1 cellular context compared by ENCODE assay signal in genomic region chr10:27893320-27894014, GRCh38.
TF ChIP-seq lines count a peak whose summit lies in the region.

No MANE protein-coding gene starts in this region.

TF ChIP-seq in HCT116, 20 proteins besides CTCF, POLR2A, EP300 and RAD21 (continued from another document):
- TF ChIP-seq TCF7L2 (IDR thresholded peaks at IDR 0.05; ENCODE audit: borderline replicate concordance, extremely low read depth, insufficient read depth, insufficient read length) = peak; percentile 92
- peak; percentile 95 for TF ChIP-seq JUND (IDR thresholded peaks at IDR 0.05)
TF ChIP-seq in HCT116: peak in this region for 13.
